In the genomic region with DNA sequence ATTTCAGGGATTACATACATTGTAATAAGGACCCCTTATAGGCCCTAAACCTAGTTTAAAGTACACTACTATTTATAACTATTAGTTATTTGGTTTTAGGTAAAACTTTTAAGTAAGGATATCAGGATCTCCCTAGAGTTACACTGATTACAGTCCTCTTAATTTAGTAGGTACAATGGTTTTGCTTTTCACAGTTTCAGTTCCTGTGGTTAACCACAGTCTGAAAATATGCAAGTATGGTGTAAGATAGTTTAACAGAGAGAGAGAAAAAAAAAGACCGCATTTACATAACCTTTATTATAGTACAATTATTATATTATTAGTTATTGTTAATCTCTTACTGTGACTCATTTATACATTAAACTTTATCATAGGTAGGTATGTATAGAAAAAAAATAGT, we compare ENCODE assay signal across 15 cellular contexts.
A peak's percentile ranks its signal among the peaks of the same experiment; 100 is the strongest.
DNase-seq lines count a peak whose midpoint lies in the region; ATAC-seq, FAIRE-seq and TF ChIP-seq lines count a peak whose summit lies in the region.
"Had no signal": no experiment of that assay in that cellular context is flagged by ENCODE, and none has a peak within 500 bp of the region (broad histone marks: within the 10 kb centered on the region; RNA-seq: fewer than 3 reads in every experiment).

No MANE protein-coding gene starts in this region.

- no peak overlapping the region for H3K27ac ChIP-seq in suprapubic skin
- H3K27ac ChIP-seq: gastrocnemius medialis had no signal

- H3K4me3 ChIP-seq in bronchial epithelial cell (ENCODE audit: low read depth, low read length): no peak overlapping the region
- H3K4me3 ChIP-seq in suprapubic skin: no peak overlapping the region
- H3K4me3 ChIP-seq: gastrocnemius medialis had no signal

- DNase-seq in bronchial epithelial cell (ENCODE audit: low read depth) (peak; percentile 61), mucosa of gallbladder (ENCODE audit: low spot score) (no peak), suprapubic skin (ENCODE audit: low spot score in 2 of 2) (no peak), NCI-H524 (lab: John Stamatoyannopoulos, UW) (no peak)
- DNase-seq: activated T-cell treated with anti-CD3 and anti-CD28 coated beads, Interleukin-2, amount 50 U/mL, for 24 hours; aorta; effector CD8-positive, alpha-beta T cell; gastrocnemius medialis; right cardiac atrium; SW 1271 had no signal

- no peaks in the 10 kb centered on the region for H3K27me3 ChIP-seq in bronchial epithelial cell (ENCODE audit: control insufficient read depth, insufficient read depth, low read length)
- no peaks in the 10 kb centered on the region for H3K27me3 ChIP-seq in suprapubic skin
- H3K27me3 ChIP-seq: gastrocnemius medialis had no signal

- no peaks in the 10 kb centered on the region for H3K36me3 ChIP-seq in bronchial epithelial cell (ENCODE audit: control insufficient read depth, insufficient read depth, low read length)
- no peaks in the 10 kb centered on the region for H3K36me3 ChIP-seq in suprapubic skin
- H3K36me3 ChIP-seq: gastrocnemius medialis had no signal

- TF ChIP-seq CTCF in bronchial epithelial cell (IDR thresholded peaks at IDR 0.05; ENCODE audit: insufficient read depth, low read length, severe bottlenecking): no peak
- TF ChIP-seq CTCF in suprapubic skin (IDR thresholded peaks at IDR 0.05): no peak

- H3K4me1 ChIP-seq in suprapubic skin: no peaks in the 10 kb centered on the region
- H3K4me1 ChIP-seq: gastrocnemius medialis had no signal

- WGBS in suprapubic skin: 65% methylated on average over 1 of the region's 1 CpG

- no peak for TF ChIP-seq EP300 in suprapubic skin (IDR thresholded peaks at IDR 0.05)

- no peak for FAIRE-seq in bronchial epithelial cell (lab: Jason Lieb, UNC)

- H3K9me3 ChIP-seq in suprapubic skin: no peaks in the 10 kb centered on the region
- H3K9me3 ChIP-seq: gastrocnemius medialis had no signal

- TF ChIP-seq POLR2A in suprapubic skin (IDR thresholded peaks at IDR 0.05): no peak

- peak; percentile 70 for ATAC-seq in GM19035 (IDR thresholded peaks at IDR 0.05; ENCODE audit: unreplicated experiment)
- ATAC-seq in HG02610 (IDR thresholded peaks at IDR 0.05; ENCODE audit: unreplicated experiment): peak; percentile 93
- peak; percentile 96 for ATAC-seq in HG03432 (IDR thresholded peaks at IDR 0.05; ENCODE audit: unreplicated experiment)
- ATAC-seq in GM18907 (IDR thresholded peaks at IDR 0.05; ENCODE audit: unreplicated experiment): no peak
- ATAC-seq: activated CD4-positive, CD25-positive, alpha-beta regulatory T cell treated with anti-CD3 and anti-CD28 coated beads, Interleukin-2, amount 50 U/mL, for 24 hours; gastrocnemius medialis; right cardiac atrium had no signal
